1 cellular context compared by ENCODE assay signal in genomic region chr7:43757073-43757720, GRCh38.
A peak's percentile ranks its signal among the peaks of the same experiment; 100 is the strongest.
TF ChIP-seq lines count a peak whose summit lies in the region.

No MANE protein-coding gene starts in this region.

TF ChIP-seq in HepG2, 621 proteins besides CTCF, POLR2A, EP300 and RAD21:
- no peak for TF ChIP-seq ZNF234 (CRISPR knock-in tag; conservative IDR thresholded peaks at IDR 0.05)
- TF ChIP-seq ZMYM4 (CRISPR knock-in tag; IDR thresholded peaks at IDR 0.05): no peak
- peak; percentile 10 for TF ChIP-seq TEAD3 (CRISPR knock-in tag; optimal IDR thresholded peaks at IDR 0.05; ENCODE audit: borderline replicate concordance)
- no peak for TF ChIP-seq ZFP37 (CRISPR knock-in tag; IDR thresholded peaks at IDR 0.05; ENCODE audit: borderline replicate concordance)
- TF ChIP-seq ZMAT5 (CRISPR knock-in tag; IDR thresholded peaks at IDR 0.05; ENCODE audit: borderline replicate concordance, low read depth): no peak
